In the genomic region with DNA sequence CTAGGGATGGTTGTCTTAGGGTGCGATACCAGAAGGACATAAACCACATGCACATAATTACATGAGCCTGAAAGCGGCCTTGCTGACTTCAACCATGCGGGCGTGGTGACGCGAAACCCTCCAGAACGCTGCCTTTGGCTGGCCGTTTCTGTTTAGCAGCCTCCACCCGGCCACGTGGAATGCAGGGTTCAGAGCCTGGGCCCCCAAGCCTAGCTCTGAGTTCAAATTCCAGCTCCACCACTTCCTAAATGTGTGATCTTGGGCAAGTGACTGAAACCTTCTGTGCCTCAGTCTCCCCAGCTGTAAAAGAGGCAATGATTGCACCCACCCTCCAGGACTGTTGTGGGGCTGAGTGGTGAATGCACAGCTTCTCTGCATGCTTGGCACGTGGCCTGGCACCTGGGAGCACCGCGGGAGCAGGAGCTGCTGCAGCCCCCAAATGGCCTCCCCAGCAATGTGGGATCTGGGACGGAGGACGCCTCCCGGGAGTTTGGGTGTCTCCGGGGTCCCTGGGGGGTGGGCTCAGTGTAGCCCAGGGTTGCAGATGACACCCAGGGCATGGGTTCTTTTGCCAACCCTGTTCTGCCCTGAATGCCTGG, we compare ENCODE assay signal across 1 cellular context.
TF ChIP-seq lines count a peak whose summit lies in the region.

No MANE protein-coding gene starts in this region.

TF ChIP-seq in H1, 55 proteins besides CTCF, POLR2A, EP300 and RAD21:
- TF ChIP-seq CTBP2 (IDR thresholded peaks at IDR 0.05; ENCODE audit: borderline replicate concordance, insufficient read depth, insufficient read length, low read length) = no peak
- no peak for TF ChIP-seq RXRA (IDR thresholded peaks at IDR 0.05; ENCODE audit: insufficient read depth, low read depth, low read length)
- TF ChIP-seq SRF (IDR thresholded peaks at IDR 0.05; ENCODE audit: low read depth, low read length) = no peak
